Comparison of ENCODE assay signal across 35 cellular contexts in genomic region chr10:100353770-100354485, GRCh38. TPM values are rescaled to one million over a fixed set of nuclear protein-coding genes. Genes with fewer than 3 reads are reported as not detected.
DNase-seq lines count a peak whose midpoint lies in the region; ATAC-seq, FAIRE-seq and TF ChIP-seq lines count a peak whose summit lies in the region.
"Had no signal": no experiment of that assay in that cellular context is flagged by ENCODE, and none has a peak within 500 bp of the region (broad histone marks: within the 10 kb centered on the region; RNA-seq: fewer than 3 reads in every experiment).

No MANE protein-coding gene starts in this region.

- no peak overlapping the region for H2BK12ac ChIP-seq in H9 (ENCODE audit: insufficient read length, low read depth, low read length)

- CTCF ChIA-PET in A673 (lab: Charles Lee) (interaction anchor here (0.6 kb wide), 1 partner anchor 128 kb away, joined by 3 read pairs; no protein-coding TSS in a partner anchor), GM12878 (lab: Yijun Ruan, JAX) (interaction anchor here (0.7 to 1.6 kb wide), 3 partner anchors 10 to 77 kb away, joined by 4 to 7 read pairs (median 5); no protein-coding TSS in a partner anchor)

- no peak overlapping the region for H2AFZ ChIP-seq in H9 (ENCODE audit: low read length)
- no peak overlapping the region for H2AFZ ChIP-seq in GM12878 (ENCODE audit: control insufficient read depth, low read depth, low read length)

- ATAC-seq in GM12878 (no peak), HG02588 (IDR thresholded peaks at IDR 0.05; ENCODE audit: unreplicated experiment) (no peak), HG03571 (IDR thresholded peaks at IDR 0.05; ENCODE audit: unreplicated experiment) (no peak)
- ATAC-seq: activated T-cell treated with anti-CD3 and anti-CD28 coated beads, Interleukin-2, amount 50 U/mL, for 4 hours; natural killer cell treated with Interleukin-12 subunit alpha and Interleukin-12 subunit beta and Interleukin-15 and Interleukin-18, amount 100 ng/mL, for 72 hours; upper lobe of right lung had no signal

- H3K18ac ChIP-seq in H9 (ENCODE audit: insufficient read length, low read depth, low read length), result no peak overlapping the region
- no peak overlapping the region for H3K18ac ChIP-seq in mesendoderm (ENCODE audit: low read length)

- no peak for DNase-seq in A673 (ENCODE audit: low spot score)
- no peak for DNase-seq in H9
- DNase-seq in GM12878 (ENCODE audit: low read depth, low spot score), result no peak
- no peak for DNase-seq in mesendoderm
- DNase-seq in GF-D8 (lab: John Stamatoyannopoulos, UW), result no peak
- DNase-seq in SIG-M5 treated with dmso at 0.1 percent for 504 hours (lab: John Stamatoyannopoulos, UW; ENCODE audit: unreplicated experiment), result no peak
- DNase-seq: activated CD4-positive, alpha-beta T cell treated with anti-CD3 and anti-CD28 coated beads for 48 hours; activated gamma-delta T cell treated with Interleukin-2 at 50 U/mL for 16 hours; activated T-cell treated with anti-CD3 and anti-CD28 coated beads, Interleukin-2, amount 50 U/mL, for 4 hours; COR-L47; DMS79; hypothalamus; KBM-7; MM.1S; NCI-H1105 treated with DMSO at 0.1 percent for 48 hours; NCI-H2029 treated with DMSO at 0.1 percent for 48 hours; NCI-H524 treated with DMSO at 0.1 percent for 48 hours; OCI-M1; ovary; retina; stimulated activated naive CD4-positive, alpha-beta T cell; T-helper 9 cell; upper lobe of right lung had no signal

- H4K5ac ChIP-seq in H9 (ENCODE audit: insufficient read length, low read depth, low read length) (no peak overlapping the region), mesendoderm (ENCODE audit: low read length) (no peak overlapping the region)

- H2BK15ac ChIP-seq in H9 (ENCODE audit: low read depth, low read length), result no peak overlapping the region
- H2BK15ac ChIP-seq in mesendoderm (replicated peaks; ENCODE audit: low read depth), result no peak overlapping the region

- POLR2A ChIA-PET in A673 (lab: Charles Lee; ENCODE audit: low non-redundant PET) (no interaction called here), GM12878 (lab: Charles Lee) (interaction anchor here (0.5 to 11.8 kb wide), 6 partner anchors 17 to 118 kb away, joined by 3 to 191 read pairs (median 4); no protein-coding TSS in a partner anchor)

- no peak overlapping the region for H3K4ac ChIP-seq in H9 (ENCODE audit: low read depth, low read length)
- no peak overlapping the region for H3K4ac ChIP-seq in mesendoderm (ENCODE audit: low read depth, low read length)

- SMC1A ChIA-PET in GM12878 (lab: Charles Lee; ENCODE audit: uncharacterized antibody, unreplicated experiment), result interaction anchor here (0.8 to 2.6 kb wide), 7 partner anchors 10 to 85 kb away, joined by 3 to 8 read pairs (median 4); no protein-coding TSS in a partner anchor

- H3K23ac ChIP-seq in H9 (ENCODE audit: insufficient read length, low read depth, low read length) (no peak overlapping the region), mesendoderm (ENCODE audit: low read length) (no peak overlapping the region)

- no peak overlapping the region for H4K91ac ChIP-seq in H9 (ENCODE audit: insufficient read length, low read depth, low read length)

- no peaks in the 10 kb centered on the region for H3K23me2 ChIP-seq in H9 (ENCODE audit: insufficient read length, low read depth, low read length, poor library complexity, severe bottlenecking)

- H3K79me2 ChIP-seq in H9 (ENCODE audit: insufficient read depth, low read length) (peaks cover 34% of the 10 kb centered on the region), GM12878 (ENCODE audit: control insufficient read depth, insufficient read depth, low read length) (peaks cover 40% of the 10 kb centered on the region), mesendoderm (ENCODE audit: control insufficient read depth, insufficient read depth, low read length) (peaks cover 54% of the 10 kb centered on the region)

- no peak overlapping the region for H2AK5ac ChIP-seq in H9 (ENCODE audit: insufficient read length, low read length)
- no peak overlapping the region for H2AK5ac ChIP-seq in mesendoderm (ENCODE audit: low read length)

- H3K4me2 ChIP-seq in H9 (ENCODE audit: insufficient read depth, insufficient read length, low read length) (peak overlapping the region; percentile 21), GM12878 (ENCODE audit: control insufficient read depth, insufficient read depth) (peak overlapping the region; percentile 18; the same call in 1 of the 2 replicates), mesendoderm (ENCODE audit: low read length) (no peak overlapping the region)

- RAD21 ChIA-PET in GM12878 (lab: Charles Lee; ENCODE audit: unreplicated experiment), result interaction anchor here (1.2 kb wide), 1 partner anchor 10 kb away, joined by 3 read pairs; no protein-coding TSS in a partner anchor

- H3K4me3 ChIP-seq in A673 (ENCODE audit: low read depth, low read length, poor library complexity, severe bottlenecking) (no peak overlapping the region), GM12878 (no peak overlapping the region), mesendoderm (ENCODE audit: low read length) (no peak overlapping the region)
- H3K4me3 ChIP-seq: lung, ovary, skin epidermis, suprapubic skin, upper lobe of right lung had no signal

- in situ Hi-C loops in GM12878 (cut with MboI), result no loop called here

- no peak overlapping the region for H3T11ph ChIP-seq in H9 (ENCODE audit: low read length)

- peaks cover 34% of the 10 kb centered on the region for H3K4me1 ChIP-seq in A673 (ENCODE audit: insufficient read depth, low read length, poor library complexity, severe bottlenecking)
- H3K4me1 ChIP-seq in H9 (ENCODE audit: insufficient read depth, low read length), result peaks cover 6% of the 10 kb centered on the region; the same call in 1 of the 2 replicates
- peaks cover 6% of the 10 kb centered on the region for H3K4me1 ChIP-seq in GM12878 (ENCODE audit: control insufficient read depth, insufficient read depth, low read length)
- H3K4me1 ChIP-seq in mesendoderm (ENCODE audit: control insufficient read depth, low read depth, low read length), result peaks cover 30% of the 10 kb centered on the region
- H3K4me1 ChIP-seq: upper lobe of right lung had no signal

- no peak overlapping the region for H3K4me3 Mint-ChIP-seq in H9
- H3K4me3 Mint-ChIP-seq: activated T-cell treated with anti-CD3 and anti-CD28 coated beads, Interleukin-2, amount 50 U/mL, for 4 hours; natural killer cell treated with Interleukin-12 subunit alpha and Interleukin-12 subunit beta and Interleukin-15 and Interleukin-18, amount 100 ng/mL, for 72 hours had no signal

- no peak for TF ChIP-seq EP300 in GM12878 (IDR thresholded peaks at IDR 0.05; ENCODE audit: borderline replicate concordance in 1 of 2, control insufficient read depth in 1 of 2, low read depth in 2 of 2, low read length in 2 of 2)

- no peak overlapping the region for H2BK20ac ChIP-seq in H9 (ENCODE audit: low read depth, low read length, poor library complexity, severe bottlenecking)

- H3K36me3 ChIP-seq in A673 (ENCODE audit: insufficient read depth, low read length, poor library complexity, severe bottlenecking), result peaks cover 96% of the 10 kb centered on the region
- H3K36me3 ChIP-seq in GM12878 (ENCODE audit: control insufficient read depth in 2 of 2, insufficient read depth in 2 of 2, low read length in 1 of 2), result peaks cover 8 to 60% of the 10 kb centered on the region in 2 experiments
- H3K36me3 ChIP-seq in mesendoderm (ENCODE audit: control insufficient read depth, insufficient read depth, low read length), result peaks cover 52% of the 10 kb centered on the region
- H3K36me3 ChIP-seq: ovary had no signal

- no peak overlapping the region for H3K14ac ChIP-seq in H9 (ENCODE audit: insufficient read depth, low read length)

- BruUV-seq in A673 (replicated peaks; lab: Mats Ljungman, UMichigan) (no TSS peak), GM12878 (replicated peaks; lab: Mats Ljungman, UMichigan) (no TSS peak)

- H2BK5ac ChIP-seq in H9 (ENCODE audit: insufficient read length, low read length), result no peak overlapping the region
- no peak overlapping the region for H2BK5ac ChIP-seq in mesendoderm (ENCODE audit: low read length)

- TF ChIP-seq POLR2A in GM12878 (IDR thresholded peaks at IDR 0.05; ENCODE audit: low read depth, low read length), result no peak

- no peak for FAIRE-seq in GM12878 (lab: Jason Lieb, UNC)
- FAIRE-seq: GM18507, H1, HTR-8/SVneo had no signal

- H3K56ac ChIP-seq in H9 (ENCODE audit: insufficient read length, low read depth, low read length), result no peak overlapping the region
- no peak overlapping the region for H3K56ac ChIP-seq in mesendoderm (ENCODE audit: low read length)

- no peaks in the 10 kb centered on the region; a peak in 1 of 5 replicates for H3K9me3 Mint-ChIP-seq in H9
- H3K9me3 Mint-ChIP-seq: activated T-cell treated with anti-CD3 and anti-CD28 coated beads, Interleukin-2, amount 50 U/mL, for 4 hours; natural killer cell treated with Interleukin-12 subunit alpha and Interleukin-12 subunit beta and Interleukin-15 and Interleukin-18, amount 100 ng/mL, for 72 hours had no signal

- H3K36me3 Mint-ChIP-seq in H9 (ENCODE audit: insufficient read depth in 1 of 3, low read depth in 3 of 3), result peaks cover 87 to 93% (median 93%) of the 10 kb centered on the region in 3 experiments

- H3K27me3 ChIP-seq in A673 (replicated peaks; ENCODE audit: insufficient read depth, low read depth, low read length, poor library complexity) (no peaks in the 10 kb centered on the region), H9 (ENCODE audit: insufficient read depth, low read length) (no peaks in the 10 kb centered on the region), GM12878 (replicated peaks in 1 of 2; ENCODE audit: control insufficient read depth in 2 of 2, insufficient read depth in 2 of 2, low read length in 1 of 2) (no peaks in the 10 kb centered on the region), mesendoderm (ENCODE audit: insufficient read depth, low read length, poor library complexity) (no peaks in the 10 kb centered on the region)
- H3K27me3 ChIP-seq: ovary, suprapubic skin, upper lobe of right lung had no signal

- H3K9me3 ChIP-seq in A673 (ENCODE audit: low read depth, low read length, poor library complexity, severe bottlenecking) (no peaks in the 10 kb centered on the region), H9 (ENCODE audit: control insufficient read depth, low read depth, low read length) (no peaks in the 10 kb centered on the region), GM12878 (replicated peaks; ENCODE audit: control insufficient read depth, insufficient read depth, low read length) (no peaks in the 10 kb centered on the region)
- H3K9me3 ChIP-seq: ovary, suprapubic skin, upper lobe of right lung had no signal

- H3K79me1 ChIP-seq in H9 (ENCODE audit: insufficient read depth, low read depth, low read length, poor library complexity, severe bottlenecking) (peaks cover 19% of the 10 kb centered on the region), mesendoderm (ENCODE audit: low read length) (peaks cover 32% of the 10 kb centered on the region)

- H3K27ac Mint-ChIP-seq in H9, result peak overlapping the region; percentile 34 to 51 (median 42); a peak in 3 of 7 replicates
- H3K27ac Mint-ChIP-seq: natural killer cell treated with Interleukin-12 subunit alpha and Interleukin-12 subunit beta and Interleukin-15 and Interleukin-18, amount 100 ng/mL, for 72 hours had no signal

- H4K8ac ChIP-seq in H9 (replicated peaks; ENCODE audit: insufficient read length, low read depth, low read length) (no peak overlapping the region), mesendoderm (ENCODE audit: low read depth, low read length) (no peak overlapping the region)

- H3K9ac ChIP-seq in H9 (ENCODE audit: extremely low read depth, insufficient read length, low read length) (no peak overlapping the region), GM12878 (ENCODE audit: control insufficient read depth, insufficient read depth, low read length) (no peak overlapping the region), mesendoderm (ENCODE audit: low read length) (no peak overlapping the region)

- TF ChIP-seq CTCF in A673 (conservative IDR thresholded peaks at IDR 0.05; ENCODE audit: low read depth, low read length) (no peak), H9 (conservative IDR thresholded peaks at IDR 0.05) (no peak), GM12878 (IDR thresholded peaks at IDR 0.05 in 2 of 3, conservative IDR thresholded peaks at IDR 0.05 in 1 of 3; ENCODE audit: control insufficient read depth in 2 of 3, extremely low read depth in 1 of 3, insufficient read depth in 1 of 3, low read depth in 3 of 3, low read length in 3 of 3) (no peak)

- no peak for TF ChIP-seq RAD21 in GM12878 (IDR thresholded peaks at IDR 0.05; ENCODE audit: insufficient read depth, low read depth, low read length)

- H2BK120ac ChIP-seq in H9 (ENCODE audit: low read depth, low read length, poor library complexity, severe bottlenecking) (no peak overlapping the region), mesendoderm (ENCODE audit: low read depth, low read length) (no peak overlapping the region)

- H3K27me3 Mint-ChIP-seq in H9 (ENCODE audit: low read depth), result no peaks in the 10 kb centered on the region

- intact Hi-C loops in A673 (cut with micrococcal nuclease; ENCODE audit: unreplicated experiment) (no loop called here), GM12878 (cut with micrococcal nuclease; ENCODE audit: unreplicated experiment) (no loop called here)

- peak overlapping the region; percentile 33 for H3K27ac ChIP-seq in A673 (ENCODE audit: low read depth, low read length, poor library complexity, severe bottlenecking)
- H3K27ac ChIP-seq in H9 (ENCODE audit: insufficient read length, low read depth, low read length), result no peak overlapping the region
- H3K27ac ChIP-seq in GM12878 (ENCODE audit: control insufficient read depth, insufficient read depth), result no peak overlapping the region
- H3K27ac ChIP-seq in mesendoderm (ENCODE audit: low read depth, low read length), result peak overlapping the region; percentile 26
- H3K27ac ChIP-seq: ovary, skin epidermis, suprapubic skin, upper lobe of right lung, VCaP had no signal

- WGBS in H9 (ENCODE audit: extremely low coverage, insufficient read length, low lambda C conversion rate), result no CpG with 5 or more reads among the region's 6 CpGs
- 83% methylated on average over 6 of the region's 6 CpGs for WGBS in GM12878 (ENCODE audit: insufficient coverage, insufficient replicate concordance, low lambda C conversion rate, missing lambda C conversion rate)
- WGBS in mesendoderm (ENCODE audit: extremely low coverage, insufficient coverage, low lambda C conversion rate), result no CpG with 5 or more reads among the region's 6 CpGs

- peaks cover 48 to 55% of the 10 kb centered on the region in 2 experiments for H3K4me1 Mint-ChIP-seq in H9

- H4K20me1 ChIP-seq in H9 (ENCODE audit: control insufficient read depth, insufficient read depth, insufficient read length) (peaks cover 11% of the 10 kb centered on the region), GM12878 (ENCODE audit: control insufficient read depth, insufficient read depth) (peaks cover 4% of the 10 kb centered on the region; the same call in 1 of the 2 replicates)

RNA-seq across cellular contexts. Expression of gene SCD, which starts 6.9 kb away (rescaled TPM):
- total RNA-seq in A673 (2021), result 519 and 559 TPM in 2 replicates
- 354 TPM in 2 replicates for total RNA-seq in H9 (2021)
- total RNA-seq in GM12878 (2013; cell fraction: nucleolus; rRNA removed), result 120 and 125 TPM in 2 replicates
- 108 and 117 TPM in 2 replicates for total RNA-seq in GM12878 (2014; rRNA removed)
- total RNA-seq in GM12878 (2014; rRNA removed; fragmentation: Illumina TruSeq; extraction: Trizol), result 91.3 and 103 TPM in 2 replicates
- total RNA-seq in GM12878 (2021), result 171 and 188 TPM in 2 replicates
- polyA plus RNA-seq in GM12878 (2011; ENCODE audit: low read depth), result 65.1 TPM
- polyA plus RNA-seq in GM12878 (2011; rRNA removed), result 250 and 279 TPM in 2 replicates
- polyA plus RNA-seq in GM12878 (2011; cell fraction: cytosol; rRNA removed), result 198 and 249 TPM in 2 replicates
- 86.6 and 104 TPM in 2 replicates for polyA plus RNA-seq in GM12878 (2011; cell fraction: nucleus; rRNA removed)
- polyA plus RNA-seq in GM12878 (2012), result 88.3 and 146 TPM in 2 replicates
- polyA plus RNA-seq in GM12878 (2014; fragmentation: Illumina TruSeq; extraction: Trizol), result 181 and 230 TPM in 2 replicates
- 10 to 100 TPM; 77.5 to 86.1 TPM for polyA plus RNA-seq in GM12878 (2014; fragmentation: Nextera tagmentation; extraction: Ambion mirVana)
- polyA plus RNA-seq in GM12878 (2014; rRNA removed), result 119 and 131 TPM in 2 replicates
- polyA plus RNA-seq in GM12878 (2016; fragmentation: Nextera tagmentation; extraction: Ambion mirVana), result 10 to 100 TPM; 68.7 to 70.2 TPM
- polyA minus RNA-seq in GM12878 (2011; rRNA and poly(A)+ RNA removed), result 294 and 320 TPM in 2 replicates
- polyA minus RNA-seq in GM12878 (2011; cell fraction: cytosol; rRNA and poly(A)+ RNA removed), result 122 TPM in 2 replicates
- 31.3 and 34.6 TPM in 2 replicates for polyA minus RNA-seq in GM12878 (2011; cell fraction: nucleus; rRNA and poly(A)+ RNA removed)
- polyA plus RNA-seq in mesendoderm (2013, experiment 1 of 2), result 565 TPM
- polyA plus RNA-seq in mesendoderm (2013, experiment 2 of 2), result 558 TPM

RNA-seq across cellular contexts. Expression of gene PKD2L1, which starts 23.9 kb away (rescaled TPM):
- total RNA-seq in A673 (2021) (not detected in 2 replicates), H9 (2021) (0.20 TPM in 1 of 2 replicates, not detected in the other), GM12878 (2014; rRNA removed) (0.17 and 0.22 TPM in 2 replicates), GM12878 (2014; rRNA removed; fragmentation: Illumina TruSeq; extraction: Trizol) (0.14 TPM in 1 of 2 replicates, not detected in the other), GM12878 (2021) (0.05 and 0.08 TPM in 2 replicates)
- not detected in 2 replicates for total RNA-seq in GM12878 (2013; cell fraction: nucleolus; rRNA removed)
- polyA plus RNA-seq in GM12878 (2011; ENCODE audit: low read depth), result not detected
- polyA plus RNA-seq in GM12878 (2011; rRNA removed) (0.05 and 0.06 TPM in 2 replicates), GM12878 (2014; fragmentation: Illumina TruSeq; extraction: Trizol) (0.09 and 0.27 TPM in 2 replicates), GM12878 (2014; fragmentation: Nextera tagmentation; extraction: Ambion mirVana) (not detected), GM12878 (2014; rRNA removed) (not detected in 2 replicates), GM12878 (2016; fragmentation: Nextera tagmentation; extraction: Ambion mirVana) (not detected)
- polyA plus RNA-seq in GM12878 (2011; cell fraction: cytosol; rRNA removed), result 0.03 and 0.06 TPM in 2 replicates
- polyA plus RNA-seq in GM12878 (2011; cell fraction: nucleus; rRNA removed), result 0.24 and 0.35 TPM in 2 replicates
- 0.07 TPM in 1 of 2 replicates, not detected in the other for polyA plus RNA-seq in GM12878 (2012)
- polyA minus RNA-seq in GM12878 (2011; rRNA and poly(A)+ RNA removed), result not detected in 2 replicates
- not detected in 2 replicates for polyA minus RNA-seq in GM12878 (2011; cell fraction: cytosol; rRNA and poly(A)+ RNA removed)
- polyA minus RNA-seq in GM12878 (2011; cell fraction: nucleus; rRNA and poly(A)+ RNA removed), result not detected in 2 replicates
- 0.04 TPM for polyA plus RNA-seq in mesendoderm (2013, experiment 1 of 2)
- polyA plus RNA-seq in mesendoderm (2013, experiment 2 of 2), result 0.07 TPM
- total RNA-seq: activated T-cell treated with anti-CD3 and anti-CD28 coated beads, Interleukin-2, amount 50 U/mL, for 4 hours; dermis microvascular lymphatic vessel endothelial cell; mucosa of gallbladder; natural killer cell treated with Interleukin-12 subunit alpha and Interleukin-12 subunit beta and Interleukin-15 and Interleukin-18, amount 100 ng/mL, for 72 hours; suprapubic skin had no signal

Comparison
In these comparisons a context has a peak if more than half of its experiments do, and no peak if none do; other contexts are left out.
1. H3K27ac ChIP-seq: peak in A673 (single experiment) and mesendoderm (single experiment); none in H9 (single experiment) and GM12878 (single experiment).